Comparison of ENCODE assay signal across 18 cellular contexts in the genomic region with DNA sequence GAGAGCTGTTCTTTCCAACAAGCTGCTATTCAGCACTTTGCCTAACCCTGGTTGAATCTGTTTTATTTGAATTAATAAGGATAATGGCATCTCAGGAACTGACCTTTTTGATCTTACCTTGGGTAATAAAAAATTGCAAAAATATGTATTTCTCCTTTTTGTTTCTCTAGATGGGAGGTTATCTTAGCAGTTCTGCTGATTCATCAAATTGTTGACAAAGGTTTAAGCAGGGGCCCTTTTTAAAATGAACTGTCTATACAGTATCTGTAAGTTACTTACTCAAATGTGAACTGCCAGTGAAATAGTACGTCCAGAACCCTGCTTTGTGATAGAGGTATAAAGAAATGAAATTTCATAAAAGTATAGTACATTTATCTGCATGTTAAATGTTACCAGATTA. TPM values are rescaled to one million over a fixed set of nuclear protein-coding genes. Genes with fewer than 3 reads are reported as not detected.
DNase-seq lines count a peak whose midpoint lies in the region; ATAC-seq lines count a peak whose summit lies in the region.
"Had no signal": no experiment of that assay in that cellular context is flagged by ENCODE, and none has a peak within 500 bp of the region (broad histone marks: within the 10 kb centered on the region; RNA-seq: fewer than 3 reads in every experiment).

No MANE protein-coding gene starts in this region.

- peak overlapping the region; percentile 61 for H3K4me3 Mint-ChIP-seq in activated CD4-positive, alpha-beta memory T cell treated with anti-CD3 and anti-CD28 coated beads, Interleukin-2, amount 10 ng/mL, durations not matched to agents 7 days and 5 days
- H3K4me3 Mint-ChIP-seq in activated CD4-positive, alpha-beta memory T cell treated with anti-CD3 and anti-CD28 coated beads for 36 hours: no peak overlapping the region
- H3K4me3 Mint-ChIP-seq in CD8-positive, alpha-beta memory T cell: peak overlapping the region in 5 of 7 donors; percentile 41 to 89 (median 55)
- H3K4me3 Mint-ChIP-seq in T-helper 17 cell: peak overlapping the region; percentile 95
- peak overlapping the region in 8 of 10 donors; percentile 44 to 93 (median 82) for H3K4me3 Mint-ChIP-seq in naive thymus-derived CD4-positive, alpha-beta T cell

- peaks cover 2% of the 10 kb centered on the region for H3K9me3 Mint-ChIP-seq in activated CD4-positive, alpha-beta memory T cell treated with anti-CD3 and anti-CD28 coated beads, Interleukin-2, amount 10 ng/mL, durations not matched to agents 7 days and 5 days
- no peaks in the 10 kb centered on the region for H3K9me3 Mint-ChIP-seq in activated CD4-positive, alpha-beta memory T cell treated with anti-CD3 and anti-CD28 coated beads for 36 hours
- H3K9me3 Mint-ChIP-seq in CD8-positive, alpha-beta memory T cell: no peaks in the 10 kb centered on the region
- H3K9me3 Mint-ChIP-seq in naive thymus-derived CD4-positive, alpha-beta T cell: peaks cover 0 to 5% (median 0%) of the 10 kb centered on the region in 11 donors

- POLR2A ChIA-PET in activated CD4-positive, alpha-beta memory T cell treated with anti-CD3 and anti-CD28 coated beads, Interleukin-2, amount 10 ng/mL, durations not matched to agents 7 days and 5 days (lab: Charles Lee): interaction anchor here (0.7 to 4.1 kb wide), 6 partner anchors 14 to 263 kb away, joined by 3 to 22 read pairs (median 8); no protein-coding TSS in a partner anchor
- POLR2A ChIA-PET in activated CD4-positive, alpha-beta memory T cell treated with anti-CD3 and anti-CD28 coated beads for 36 hours (lab: Charles Lee): interaction anchor here (0.9 kb wide), 1 partner anchor 14 kb away, joined by 3 read pairs; no protein-coding TSS in a partner anchor
- POLR2A ChIA-PET in CD8-positive, alpha-beta memory T cell (lab: Charles Lee): interaction anchor here (0.7 kb wide), 1 partner anchor 265 kb away, joined by 10 read pairs; the partner anchor contains the start of gene GTF2A1
- POLR2A ChIA-PET in naive thymus-derived CD4-positive, alpha-beta T cell (lab: Charles Lee): interaction anchor here (0.6 to 1.5 kb wide), 4 partner anchors 31 to 579 kb away, joined by 3 read pairs; no protein-coding TSS in a partner anchor

- CTCF ChIA-PET in activated CD4-positive, alpha-beta memory T cell treated with anti-CD3 and anti-CD28 coated beads, Interleukin-2, amount 10 ng/mL, durations not matched to agents 7 days and 5 days (lab: Charles Lee): interaction anchor here (0.6 to 11.0 kb wide), 11 partner anchors 11 to 508 kb away, joined by 3 to 188 read pairs (median 4); no protein-coding TSS in a partner anchor
- CTCF ChIA-PET in activated CD4-positive, alpha-beta memory T cell treated with anti-CD3 and anti-CD28 coated beads for 36 hours (lab: Charles Lee): interaction anchor here (0.8 to 7.3 kb wide), 10 partner anchors 12 to 509 kb away, joined by 3 to 112 read pairs (median 8); partner anchors contain the start of gene CEP128
- CTCF ChIA-PET in CD8-positive, alpha-beta memory T cell (lab: Charles Lee): interaction anchor here (1.0 to 10.0 kb wide), 9 partner anchors 13 to 214 kb away, joined by 4 to 152 read pairs (median 6); no protein-coding TSS in a partner anchor
- CTCF ChIA-PET in naive thymus-derived CD4-positive, alpha-beta T cell (lab: Charles Lee): interaction anchor here (0.7 to 6.1 kb wide), 3 partner anchors 12 to 256 kb away, joined by 3 to 81 read pairs (median 4); no protein-coding TSS in a partner anchor

- H3K4me1 Mint-ChIP-seq in activated CD4-positive, alpha-beta memory T cell treated with anti-CD3 and anti-CD28 coated beads, Interleukin-2, amount 10 ng/mL, durations not matched to agents 7 days and 5 days: peaks cover 63% of the 10 kb centered on the region
- H3K4me1 Mint-ChIP-seq in activated CD4-positive, alpha-beta memory T cell treated with anti-CD3 and anti-CD28 coated beads for 36 hours (ENCODE audit: low read depth): peaks cover 38% of the 10 kb centered on the region
- H3K4me1 Mint-ChIP-seq in CD8-positive, alpha-beta memory T cell: peaks cover 41 to 58% (median 55%) of the 10 kb centered on the region in 3 donors
- peaks cover 35% of the 10 kb centered on the region for H3K4me1 Mint-ChIP-seq in T-helper 17 cell
- peaks cover 17 to 62% (median 44%) of the 10 kb centered on the region in 7 donors for H3K4me1 Mint-ChIP-seq in naive thymus-derived CD4-positive, alpha-beta T cell

- peaks cover 19% of the 10 kb centered on the region for H3K4me1 ChIP-seq in CD8-positive, alpha-beta memory T cell (ENCODE audit: insufficient read depth, low read length)
- peaks cover 15 to 19% of the 10 kb centered on the region in 2 donors for H3K4me1 ChIP-seq in naive thymus-derived CD4-positive, alpha-beta T cell (ENCODE audit: control insufficient read depth in 2 of 2, insufficient read depth in 2 of 2, low read length in 2 of 2)

- peaks cover 11% of the 10 kb centered on the region for H3K36me3 Mint-ChIP-seq in activated CD4-positive, alpha-beta memory T cell treated with anti-CD3 and anti-CD28 coated beads, Interleukin-2, amount 10 ng/mL, durations not matched to agents 7 days and 5 days (ENCODE audit: low read depth)
- H3K36me3 Mint-ChIP-seq in activated CD4-positive, alpha-beta memory T cell treated with anti-CD3 and anti-CD28 coated beads for 36 hours: no peaks in the 10 kb centered on the region
- peaks cover 0 to 3% (median 0%) of the 10 kb centered on the region in 3 donors for H3K36me3 Mint-ChIP-seq in CD8-positive, alpha-beta memory T cell
- H3K36me3 Mint-ChIP-seq in T-helper 17 cell (ENCODE audit: low read depth): peaks cover 2% of the 10 kb centered on the region
- peaks cover 0 to 19% (median 0%) of the 10 kb centered on the region in 5 donors for H3K36me3 Mint-ChIP-seq in naive thymus-derived CD4-positive, alpha-beta T cell

- peaks cover 16% of the 10 kb centered on the region for H3K27me3 Mint-ChIP-seq in activated CD4-positive, alpha-beta memory T cell treated with anti-CD3 and anti-CD28 coated beads, Interleukin-2, amount 10 ng/mL, durations not matched to agents 7 days and 5 days
- H3K27me3 Mint-ChIP-seq in activated CD4-positive, alpha-beta memory T cell treated with anti-CD3 and anti-CD28 coated beads for 36 hours: peaks cover 7% of the 10 kb centered on the region
- peaks cover 0 to 2% of the 10 kb centered on the region in 2 donors for H3K27me3 Mint-ChIP-seq in CD8-positive, alpha-beta memory T cell
- H3K27me3 Mint-ChIP-seq in T-helper 17 cell: peaks cover 5% of the 10 kb centered on the region
- peaks cover 0 to 48% (median 0%) of the 10 kb centered on the region in 5 donors for H3K27me3 Mint-ChIP-seq in naive thymus-derived CD4-positive, alpha-beta T cell

- no peak overlapping the region for H3K27ac ChIP-seq in CD8-positive, alpha-beta memory T cell (ENCODE audit: low read depth, low read length)
- no peak overlapping the region for H3K27ac ChIP-seq in naive thymus-derived CD4-positive, alpha-beta T cell (ENCODE audit: low read depth, low read length)
- H3K27ac ChIP-seq: esophagus squamous epithelium, right atrium auricular region had no signal

- no peaks in the 10 kb centered on the region for H3K36me3 ChIP-seq in CD8-positive, alpha-beta memory T cell (ENCODE audit: insufficient read depth, low read length)
- H3K36me3 ChIP-seq in naive thymus-derived CD4-positive, alpha-beta T cell (ENCODE audit: control insufficient read depth in 2 of 3, insufficient read depth in 3 of 3, low read length in 3 of 3): no peaks in the 10 kb centered on the region
- H3K36me3 ChIP-seq: esophagus squamous epithelium, right atrium auricular region had no signal

- no peak for ATAC-seq in T-helper 17 cell
- ATAC-seq in naive thymus-derived CD4-positive, alpha-beta T cell: no peak
- ATAC-seq in HG02981 (IDR thresholded peaks at IDR 0.05; ENCODE audit: unreplicated experiment): no peak

- no peaks in the 10 kb centered on the region for H3K27me3 ChIP-seq in CD8-positive, alpha-beta memory T cell (ENCODE audit: insufficient read depth, low read length, poor library complexity, severe bottlenecking)
- no peaks in the 10 kb centered on the region for H3K27me3 ChIP-seq in naive thymus-derived CD4-positive, alpha-beta T cell (ENCODE audit: control insufficient read depth in 2 of 2, insufficient read depth in 2 of 2, low read length in 2 of 2)
- H3K27me3 ChIP-seq: right atrium auricular region had no signal

- H3K9me3 ChIP-seq in CD8-positive, alpha-beta memory T cell (ENCODE audit: low read length): no peaks in the 10 kb centered on the region
- no peaks in the 10 kb centered on the region for H3K9me3 ChIP-seq in T-helper 17 cell (ENCODE audit: control insufficient read depth, low read length, poor library complexity, severe bottlenecking)
- H3K9me3 ChIP-seq in naive thymus-derived CD4-positive, alpha-beta T cell (ENCODE audit: control insufficient read depth in 2 of 3, low read length in 3 of 3): no peaks in the 10 kb centered on the region
- H3K9me3 ChIP-seq: esophagus squamous epithelium, right atrium auricular region, SK-N-SH had no signal

- no peak for DNase-seq in activated CD4-positive, alpha-beta memory T cell treated with anti-CD3 and anti-CD28 coated beads, Interleukin-2, amount 10 ng/mL, durations not matched to agents 7 days and 5 days
- no peak for DNase-seq in activated CD4-positive, alpha-beta memory T cell treated with anti-CD3 and anti-CD28 coated beads for 36 hours
- DNase-seq in CD8-positive, alpha-beta memory T cell: no peak
- DNase-seq in T-helper 17 cell (no peak), dermis blood vessel endothelial cell (no peak), NCI-H146 treated with DMSO at 0.1 percent for 48 hours (lab: John Stamatoyannopoulos, UW; ENCODE audit: unreplicated experiment) (no peak)
- no peak for DNase-seq in naive thymus-derived CD4-positive, alpha-beta T cell
- DNase-seq: amniotic stem cell; effector CD4-positive, alpha-beta T cell; EL; esophagus squamous epithelium; HCEC 1CT; NCI-H2227 treated with DMSO at 0.1 percent for 48 hours; SK-N-SH had no signal

- H3K4me3 ChIP-seq in CD8-positive, alpha-beta memory T cell (ENCODE audit: low read length): no peak overlapping the region
- H3K4me3 ChIP-seq in naive thymus-derived CD4-positive, alpha-beta T cell (ENCODE audit: low read length): peak overlapping the region; percentile 87

- intact Hi-C loops in activated CD4-positive, alpha-beta memory T cell treated with anti-CD3 and anti-CD28 coated beads for 36 hours (cut with micrococcal nuclease): no loop called here
- intact Hi-C loops in naive thymus-derived CD4-positive, alpha-beta T cell (cut with micrococcal nuclease): loop anchor here in 1 of 2 donors (5.0 kb wide), 1 partner anchor 576 kb away; the partner anchor contains the start of gene SEL1L

- H3K27ac Mint-ChIP-seq in activated CD4-positive, alpha-beta memory T cell treated with anti-CD3 and anti-CD28 coated beads, Interleukin-2, amount 10 ng/mL, durations not matched to agents 7 days and 5 days: no peak overlapping the region
- H3K27ac Mint-ChIP-seq in activated CD4-positive, alpha-beta memory T cell treated with anti-CD3 and anti-CD28 coated beads for 36 hours: no peak overlapping the region
- H3K27ac Mint-ChIP-seq in CD8-positive, alpha-beta memory T cell: peak overlapping the region in 2 of 8 donors; percentile 7 to 35
- no peak overlapping the region for H3K27ac Mint-ChIP-seq in T-helper 17 cell
- peak overlapping the region in 1 of 9 donors; percentile 36 for H3K27ac Mint-ChIP-seq in naive thymus-derived CD4-positive, alpha-beta T cell

RNA-seq across cellular contexts. Expression of gene TSHR, which starts 0.7 kb away (rescaled TPM):
- 1 to 10 TPM in 1 of 2 experiments, under 1 TPM in 1; 0.70 to 1.6 TPM for total RNA-seq in activated CD4-positive, alpha-beta memory T cell treated with anti-CD3 and anti-CD28 coated beads, Interleukin-2, amount 10 ng/mL, durations not matched to agents 7 days and 5 days
- not detected for total RNA-seq in activated CD4-positive, alpha-beta memory T cell treated with anti-CD3 and anti-CD28 coated beads for 36 hours
- not detected for total RNA-seq in CD8-positive, alpha-beta memory T cell
- not detected for polyA plus RNA-seq in CD8-positive, alpha-beta memory T cell
- total RNA-seq in T-helper 17 cell (under 1 TPM; 0.13 to 0.50 TPM), dermis blood vessel endothelial cell (not detected in 2 replicates)
- 1 to 10 TPM in 1 of 5 experiments, under 1 TPM in 2, not detected in 2; 0.48 to 2.2 (median 0.78) TPM for total RNA-seq in naive thymus-derived CD4-positive, alpha-beta T cell
- polyA plus RNA-seq in naive thymus-derived CD4-positive, alpha-beta T cell: not detected
- total RNA-seq: esophagus squamous epithelium, mucosa of gallbladder, right atrium auricular region had no signal
- polyA plus RNA-seq: AG04450, SK-N-SH had no signal

RNA-seq across cellular contexts. Expression of gene CEP128, which starts 14.6 kb away (rescaled TPM):
- total RNA-seq in activated CD4-positive, alpha-beta memory T cell treated with anti-CD3 and anti-CD28 coated beads, Interleukin-2, amount 10 ng/mL, durations not matched to agents 7 days and 5 days: 10 to 100 TPM; 24.7 to 26.0 TPM
- 10 to 100 TPM; 19.4 to 22.8 TPM for total RNA-seq in activated CD4-positive, alpha-beta memory T cell treated with anti-CD3 and anti-CD28 coated beads for 36 hours
- total RNA-seq in CD8-positive, alpha-beta memory T cell: 10 to 100 TPM; 15.4 to 17.1 TPM
- 5.4 TPM for polyA plus RNA-seq in CD8-positive, alpha-beta memory T cell
- total RNA-seq in T-helper 17 cell: 10 to 100 TPM; 19.6 to 25.1 TPM
- 10 to 100 TPM in 3 of 5 experiments, 1 to 10 TPM in 2; 7.7 to 22.8 (median 10.1) TPM for total RNA-seq in naive thymus-derived CD4-positive, alpha-beta T cell
- polyA plus RNA-seq in naive thymus-derived CD4-positive, alpha-beta T cell: 1 to 10 TPM; 4.2 to 6.7 TPM
- 4.4 and 6.8 TPM in 2 replicates for total RNA-seq in dermis blood vessel endothelial cell
